In genomic region chr2:86097913-86098312, GRCh38 we compare ENCODE assay signal across 2 cellular contexts.
TF ChIP-seq lines count a peak whose summit lies in the region.

No MANE protein-coding gene starts in this region.

TF ChIP-seq in HepG2, 621 proteins besides CTCF, POLR2A, EP300 and RAD21:
- TF ChIP-seq ZNF879 (CRISPR knock-in tag; IDR thresholded peaks at IDR 0.05) = no peak
- TF ChIP-seq CEBPB (IDR thresholded peaks at IDR 0.05; ENCODE audit: borderline replicate concordance, low read depth, low read length) = peak; percentile 35; the same call in 1 of the 2 replicates
- peak; percentile 67; the same call in 1 of the 2 replicates for TF ChIP-seq ATF7 (IDR thresholded peaks at IDR 0.05)
- no peak for TF ChIP-seq ATF7 (CRISPR knock-in tag; IDR thresholded peaks at IDR 0.05)
- no peak for TF ChIP-seq ZNF33A (CRISPR knock-in tag; IDR thresholded peaks at IDR 0.05; ENCODE audit: borderline replicate concordance)
- TF ChIP-seq KLF11 (CRISPR knock-in tag; IDR thresholded peaks at IDR 0.05) = no peak
- no peak for TF ChIP-seq SMYD3 (CRISPR knock-in tag; IDR thresholded peaks at IDR 0.05)

TF ChIP-seq in GM12878, 131 proteins besides CTCF, POLR2A, EP300 and RAD21:
- TF ChIP-seq SPI1 (IDR thresholded peaks at IDR 0.05; ENCODE audit: borderline replicate concordance, insufficient read depth, low read depth, low read length) (no peak), HDGF (IDR thresholded peaks at IDR 0.05) (no peak), HDAC6 (IDR thresholded peaks at IDR 0.05; ENCODE audit: unreplicated experiment) (no peak), MEF2B (IDR thresholded peaks at IDR 0.05; ENCODE audit: partially characterized antibody, poor library complexity, severe bottlenecking) (no peak)
- TF ChIP-seq, protein P1, sequence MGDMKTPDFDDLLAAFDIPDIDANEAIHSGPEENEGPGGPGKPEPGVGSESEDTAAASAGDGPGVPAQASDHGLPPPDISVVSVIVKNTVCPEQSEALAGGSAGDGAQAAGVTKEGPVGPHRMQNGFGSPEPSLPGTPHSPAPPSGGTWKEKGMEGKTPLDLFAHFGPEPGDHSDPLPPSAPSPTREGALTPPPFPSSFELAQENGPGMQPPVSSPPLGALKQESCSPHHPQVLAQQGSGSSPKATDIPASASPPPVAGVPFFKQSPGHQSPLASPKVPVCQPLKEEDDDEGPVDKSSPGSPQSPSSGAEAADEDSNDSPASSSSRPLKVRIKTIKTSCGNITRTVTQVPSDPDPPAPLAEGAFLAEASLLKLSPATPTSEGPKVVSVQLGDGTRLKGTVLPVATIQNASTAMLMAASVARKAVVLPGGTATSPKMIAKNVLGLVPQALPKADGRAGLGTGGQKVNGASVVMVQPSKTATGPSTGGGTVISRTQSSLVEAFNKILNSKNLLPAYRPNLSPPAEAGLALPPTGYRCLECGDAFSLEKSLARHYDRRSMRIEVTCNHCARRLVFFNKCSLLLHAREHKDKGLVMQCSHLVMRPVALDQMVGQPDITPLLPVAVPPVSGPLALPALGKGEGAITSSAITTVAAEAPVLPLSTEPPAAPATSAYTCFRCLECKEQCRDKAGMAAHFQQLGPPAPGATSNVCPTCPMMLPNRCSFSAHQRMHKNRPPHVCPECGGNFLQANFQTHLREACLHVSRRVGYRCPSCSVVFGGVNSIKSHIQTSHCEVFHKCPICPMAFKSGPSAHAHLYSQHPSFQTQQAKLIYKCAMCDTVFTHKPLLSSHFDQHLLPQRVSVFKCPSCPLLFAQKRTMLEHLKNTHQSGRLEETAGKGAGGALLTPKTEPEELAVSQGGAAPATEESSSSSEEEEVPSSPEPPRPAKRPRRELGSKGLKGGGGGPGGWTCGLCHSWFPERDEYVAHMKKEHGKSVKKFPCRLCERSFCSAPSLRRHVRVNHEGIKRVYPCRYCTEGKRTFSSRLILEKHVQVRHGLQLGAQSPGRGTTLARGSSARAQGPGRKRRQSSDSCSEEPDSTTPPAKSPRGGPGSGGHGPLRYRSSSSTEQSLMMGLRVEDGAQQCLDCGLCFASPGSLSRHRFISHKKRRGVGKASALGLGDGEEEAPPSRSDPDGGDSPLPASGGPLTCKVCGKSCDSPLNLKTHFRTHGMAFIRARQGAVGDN (IDR thresholded peaks at IDR 0.05) = no peak
